Comparison of ENCODE assay signal across 8 cellular contexts in genomic region chr3:50267280-50267913, GRCh38.
DNase-seq lines count a peak whose midpoint lies in the region.

No MANE protein-coding gene starts in this region.

- H3K4me3 ChIP-seq in skeletal muscle cell (ENCODE audit: low read depth, low read length) = peak overlapping the region; percentile 53

- DNase-seq in GM03348 (ENCODE audit: low spot score) = peak; percentile 79
- peak; percentile 67 for DNase-seq in astrocyte of the hippocampus (ENCODE audit: low read depth, low spot score)
- DNase-seq in iPS-NIHi7 (ENCODE audit: extremely low spot score) = peak; percentile 45
- DNase-seq in skeletal muscle cell (ENCODE audit: low read depth) = no peak
- DNase-seq in NCI-H774 (lab: John Stamatoyannopoulos, UW) = no peak
- no peak for DNase-seq in stimulated activated CD8-positive, alpha-beta memory T cell treated with anti-CD3 and anti-CD28 coated beads, Interleukin-4, amount 100 ng/mL, for 48 hours
- DNase-seq in ecto neural progenitor cell (ENCODE audit: low spot score) = no peak
- DNase-seq in NCI-H2107 (lab: John Stamatoyannopoulos, UW) = no peak

Comparison
In these comparisons a context has a peak if more than half of its experiments do, and no peak if none do; other contexts are left out.
1. DNase-seq: peak in GM03348 (single experiment), astrocyte of the hippocampus (single experiment) and iPS-NIHi7 (single experiment); none in skeletal muscle cell (single experiment), NCI-H774 (single experiment), stimulated activated CD8-positive, alpha-beta memory T cell treated with anti-CD3 and anti-CD28 coated beads, Interleukin-4, amount 100 ng/mL, for 48 hours (single experiment), ecto neural progenitor cell (single experiment) and NCI-H2107 (single experiment).